In genomic region chr21:39429445-39429844, GRCh38 we compare ENCODE assay signal across 2 cellular contexts.
TF ChIP-seq lines count a peak whose summit lies in the region.

No MANE protein-coding gene starts in this region.

TF ChIP-seq in H1, 55 proteins besides CTCF, POLR2A, EP300 and RAD21:
- TF ChIP-seq, protein P1, sequence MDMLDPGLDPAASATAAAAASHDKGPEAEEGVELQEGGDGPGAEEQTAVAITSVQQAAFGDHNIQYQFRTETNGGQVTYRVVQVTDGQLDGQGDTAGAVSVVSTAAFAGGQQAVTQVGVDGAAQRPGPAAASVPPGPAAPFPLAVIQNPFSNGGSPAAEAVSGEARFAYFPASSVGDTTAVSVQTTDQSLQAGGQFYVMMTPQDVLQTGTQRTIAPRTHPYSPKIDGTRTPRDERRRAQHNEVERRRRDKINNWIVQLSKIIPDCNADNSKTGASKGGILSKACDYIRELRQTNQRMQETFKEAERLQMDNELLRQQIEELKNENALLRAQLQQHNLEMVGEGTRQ (IDR thresholded peaks at IDR 0.05; ENCODE audit: low read length): no peak
- TF ChIP-seq NRF1 (IDR thresholded peaks at IDR 0.05; ENCODE audit: low read depth, low read length) (no peak), EGR1 (IDR thresholded peaks at IDR 0.05; ENCODE audit: borderline replicate concordance, low read depth, low read length) (no peak), ATF2 (IDR thresholded peaks at IDR 0.05; ENCODE audit: low read length) (no peak), GTF2F1 (IDR thresholded peaks at IDR 0.05; ENCODE audit: borderline replicate concordance, low read depth, low read length) (no peak), CHD1 (IDR thresholded peaks at IDR 0.05; ENCODE audit: low read depth, low read length) (no peak), POU5F1 (IDR thresholded peaks at IDR 0.05; ENCODE audit: low read depth, low read length) (no peak), YY1 (IDR thresholded peaks at IDR 0.05; ENCODE audit: low read depth, low read length) (no peak), ZNF274 (IDR thresholded peaks at IDR 0.05; ENCODE audit: borderline replicate concordance, extremely low read depth, low read length) (no peak), JUN (IDR thresholded peaks at IDR 0.05; ENCODE audit: low read depth, low read length) (no peak), SIN3A (conservative IDR thresholded peaks at IDR 0.05 in 1 of 2, IDR thresholded peaks at IDR 0.05 in 1 of 2; ENCODE audit: low read depth in 1 of 2, low read length in 2 of 2) (no peak), CBX5 (IDR thresholded peaks at IDR 0.05; ENCODE audit: low read depth, low read length) (no peak), POLR2AphosphoS5 (IDR thresholded peaks at IDR 0.05; ENCODE audit: low read depth, low read length) (no peak), NANOG (IDR thresholded peaks at IDR 0.05; ENCODE audit: insufficient read depth, low read depth, low read length, poor library complexity, severe bottlenecking) (no peak), CBX8 (IDR thresholded peaks at IDR 0.05; ENCODE audit: borderline replicate concordance, low read depth, low read length) (no peak)
- TF ChIP-seq, protein P2, sequence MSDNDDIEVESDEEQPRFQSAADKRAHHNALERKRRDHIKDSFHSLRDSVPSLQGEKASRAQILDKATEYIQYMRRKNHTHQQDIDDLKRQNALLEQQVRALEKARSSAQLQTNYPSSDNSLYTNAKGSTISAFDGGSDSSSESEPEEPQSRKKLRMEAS (IDR thresholded peaks at IDR 0.05): no peak
- TF ChIP-seq, protein P3, sequence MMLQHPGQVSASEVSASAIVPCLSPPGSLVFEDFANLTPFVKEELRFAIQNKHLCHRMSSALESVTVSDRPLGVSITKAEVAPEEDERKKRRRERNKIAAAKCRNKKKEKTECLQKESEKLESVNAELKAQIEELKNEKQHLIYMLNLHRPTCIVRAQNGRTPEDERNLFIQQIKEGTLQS (IDR thresholded peaks at IDR 0.05; ENCODE audit: insufficient read depth, low read depth, low read length): no peak
TF ChIP-seq in H1: peak in this region for 0.

TF ChIP-seq in SK-N-SH treated with all-trans-retinoic acid at 6 μM for 48 hours, 23 proteins besides CTCF, POLR2A, EP300 and RAD21:
- TF ChIP-seq, protein P4, sequence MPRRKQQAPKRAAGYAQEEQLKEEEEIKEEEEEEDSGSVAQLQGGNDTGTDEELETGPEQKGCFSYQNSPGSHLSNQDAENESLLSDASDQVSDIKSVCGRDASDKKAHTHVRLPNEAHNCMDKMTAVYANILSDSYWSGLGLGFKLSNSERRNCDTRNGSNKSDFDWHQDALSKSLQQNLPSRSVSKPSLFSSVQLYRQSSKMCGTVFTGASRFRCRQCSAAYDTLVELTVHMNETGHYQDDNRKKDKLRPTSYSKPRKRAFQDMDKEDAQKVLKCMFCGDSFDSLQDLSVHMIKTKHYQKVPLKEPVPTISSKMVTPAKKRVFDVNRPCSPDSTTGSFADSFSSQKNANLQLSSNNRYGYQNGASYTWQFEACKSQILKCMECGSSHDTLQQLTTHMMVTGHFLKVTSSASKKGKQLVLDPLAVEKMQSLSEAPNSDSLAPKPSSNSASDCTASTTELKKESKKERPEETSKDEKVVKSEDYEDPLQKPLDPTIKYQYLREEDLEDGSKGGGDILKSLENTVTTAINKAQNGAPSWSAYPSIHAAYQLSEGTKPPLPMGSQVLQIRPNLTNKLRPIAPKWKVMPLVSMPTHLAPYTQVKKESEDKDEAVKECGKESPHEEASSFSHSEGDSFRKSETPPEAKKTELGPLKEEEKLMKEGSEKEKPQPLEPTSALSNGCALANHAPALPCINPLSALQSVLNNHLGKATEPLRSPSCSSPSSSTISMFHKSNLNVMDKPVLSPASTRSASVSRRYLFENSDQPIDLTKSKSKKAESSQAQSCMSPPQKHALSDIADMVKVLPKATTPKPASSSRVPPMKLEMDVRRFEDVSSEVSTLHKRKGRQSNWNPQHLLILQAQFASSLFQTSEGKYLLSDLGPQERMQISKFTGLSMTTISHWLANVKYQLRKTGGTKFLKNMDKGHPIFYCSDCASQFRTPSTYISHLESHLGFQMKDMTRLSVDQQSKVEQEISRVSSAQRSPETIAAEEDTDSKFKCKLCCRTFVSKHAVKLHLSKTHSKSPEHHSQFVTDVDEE (CRISPR knock-in tag; IDR thresholded peaks at IDR 0.05): no peak
- TF ChIP-seq SNAI2 (CRISPR knock-in tag; IDR thresholded peaks at IDR 0.05) (no peak), ZNF8 (CRISPR knock-in tag; IDR thresholded peaks at IDR 0.05) (no peak), CSRNP3 (CRISPR knock-in tag; IDR thresholded peaks at IDR 0.05) (no peak), OSR1 (CRISPR knock-in tag; IDR thresholded peaks at IDR 0.05) (no peak), ZNF70 (CRISPR knock-in tag; IDR thresholded peaks at IDR 0.05) (no peak), PPARA (CRISPR knock-in tag; IDR thresholded peaks at IDR 0.05; ENCODE audit: borderline replicate concordance) (no peak), ZNF565 (CRISPR knock-in tag; conservative IDR thresholded peaks at IDR 0.05; ENCODE audit: low read depth) (no peak), GLIS3 (CRISPR knock-in tag; IDR thresholded peaks at IDR 0.05) (no peak)
- TF ChIP-seq, protein P5, sequence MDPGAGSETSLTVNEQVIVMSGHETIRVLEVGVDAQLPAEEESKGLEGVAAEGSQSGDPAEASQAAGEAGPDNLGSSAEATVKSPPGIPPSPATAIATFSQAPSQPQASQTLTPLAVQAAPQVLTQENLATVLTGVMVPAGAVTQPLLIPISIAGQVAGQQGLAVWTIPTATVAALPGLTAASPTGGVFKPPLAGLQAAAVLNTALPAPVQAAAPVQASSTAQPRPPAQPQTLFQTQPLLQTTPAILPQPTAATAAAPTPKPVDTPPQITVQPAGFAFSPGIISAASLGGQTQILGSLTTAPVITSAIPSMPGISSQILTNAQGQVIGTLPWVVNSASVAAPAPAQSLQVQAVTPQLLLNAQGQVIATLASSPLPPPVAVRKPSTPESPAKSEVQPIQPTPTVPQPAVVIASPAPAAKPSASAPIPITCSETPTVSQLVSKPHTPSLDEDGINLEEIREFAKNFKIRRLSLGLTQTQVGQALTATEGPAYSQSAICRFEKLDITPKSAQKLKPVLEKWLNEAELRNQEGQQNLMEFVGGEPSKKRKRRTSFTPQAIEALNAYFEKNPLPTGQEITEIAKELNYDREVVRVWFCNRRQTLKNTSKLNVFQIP (CRISPR knock-in tag; IDR thresholded peaks at IDR 0.05; ENCODE audit: borderline replicate concordance, low read depth): no peak
